In genomic region chr15:101044625-101045235, GRCh38 we compare ENCODE assay signal across 1 cellular context.
TF ChIP-seq lines count a peak whose summit lies in the region.

No MANE protein-coding gene starts in this region.

TF ChIP-seq in K562, 482 proteins besides CTCF, POLR2A, EP300 and RAD21 (continued from another document):
- TF ChIP-seq MXD1 (CRISPR knock-in tag; IDR thresholded peaks at IDR 0.05; ENCODE audit: borderline replicate concordance, poor library complexity, severe bottlenecking) (no peak), ZNF274 (IDR thresholded peaks at IDR 0.05; ENCODE audit: borderline replicate concordance, low read depth, low read length) (no peak), GABPB1 (CRISPR knock-in tag; IDR thresholded peaks at IDR 0.05) (no peak), RBM15 (IDR thresholded peaks at IDR 0.05; ENCODE audit: insufficient read depth, low read length) (no peak), EZH2 (IDR thresholded peaks at IDR 0.05; ENCODE audit: borderline replicate concordance, low read depth, low read length) (no peak), SP2 (IDR thresholded peaks at IDR 0.05; ENCODE audit: extremely low read depth, low read depth, low read length, poor library complexity, severe bottlenecking) (no peak), ZNF77 (CRISPR knock-in tag; IDR thresholded peaks at IDR 0.05) (no peak), ARID3A (IDR thresholded peaks at IDR 0.05; ENCODE audit: borderline replicate concordance, low read depth, low read length) (no peak)
